Comparison of ENCODE assay signal across 27 cellular contexts in genomic region chrX:5842601-5843000, GRCh38.
"Had no signal": no experiment of that assay in that cellular context is flagged by ENCODE, and none has a peak within 500 bp of the region (broad histone marks: within the 10 kb centered on the region; RNA-seq: fewer than 3 reads in every experiment).

No MANE protein-coding gene starts in this region.

- H3K9me3 Mint-ChIP-seq: activated CD4-positive, alpha-beta T cell treated with anti-CD3 and anti-CD28 coated beads, Interleukin-2, amount 10 ng/mL, durations not matched to agents 7 days and 5 days; activated naive CD4-positive, alpha-beta T cell treated with anti-CD3 and anti-CD28 coated beads, Interleukin-2, amount 50 U/mL, for 72 hours; activated naive CD8-positive, alpha-beta T cell treated with anti-CD3 and anti-CD28 coated beads, Interleukin-2, amount 10 ng/mL, durations not matched to agents 7 days and 5 days had no signal

- H3K9me3 ChIP-seq: ascending aorta, colonic mucosa, gastroesophageal sphincter, heart right ventricle had no signal

- H3K4me1 Mint-ChIP-seq: activated CD4-positive, alpha-beta memory T cell treated with anti-CD3 and anti-CD28 coated beads, Interleukin-2, amount 10 ng/mL, durations not matched to agents 7 days and 5 days; activated CD4-positive, alpha-beta T cell treated with anti-CD3 and anti-CD28 coated beads, Interleukin-2, amount 10 ng/mL, durations not matched to agents 7 days and 5 days; activated naive CD4-positive, alpha-beta T cell treated with anti-CD3 and anti-CD28 coated beads, Interleukin-2, amount 10 ng/mL, durations not matched to agents 7 days and 5 days; activated naive CD8-positive, alpha-beta T cell treated with anti-CD3 and anti-CD28 coated beads, Interleukin-2, amount 10 ng/mL, durations not matched to agents 7 days and 5 days had no signal

- H3K27ac Mint-ChIP-seq: activated CD4-positive, alpha-beta memory T cell treated with anti-CD3 and anti-CD28 coated beads, Interleukin-2, amount 10 ng/mL, durations not matched to agents 7 days and 5 days; activated CD4-positive, alpha-beta T cell treated with anti-CD3 and anti-CD28 coated beads, Interleukin-2, amount 10 ng/mL, durations not matched to agents 7 days and 5 days; activated naive CD4-positive, alpha-beta T cell treated with anti-CD3 and anti-CD28 coated beads, Interleukin-2, amount 10 ng/mL, durations not matched to agents 7 days and 5 days; activated naive CD4-positive, alpha-beta T cell treated with anti-CD3 and anti-CD28 coated beads, Interleukin-2, amount 50 U/mL, for 72 hours; activated naive CD8-positive, alpha-beta T cell treated with anti-CD3 and anti-CD28 coated beads, Interleukin-2, amount 10 ng/mL, durations not matched to agents 7 days and 5 days; activated T-cell treated with anti-CD3 and anti-CD28 coated beads, Interleukin-2, amount 50 U/mL, for 24 hours; activated T-cell treated with anti-CD3 and anti-CD28 coated beads, Interleukin-2, amount 50 U/mL, for 72 hours had no signal

- H3K4me3 ChIP-seq: ascending aorta, cardiac muscle cell, colonic mucosa, gastroesophageal sphincter, heart right ventricle had no signal

- H3K4me1 ChIP-seq: ascending aorta, colonic mucosa, gastroesophageal sphincter, heart right ventricle had no signal

- H3K27ac ChIP-seq: ascending aorta, brain microvascular endothelial cell, cardiac muscle cell, colonic mucosa, gastroesophageal sphincter, heart right ventricle had no signal

- FAIRE-seq: endometrium, endothelial cell of umbilical vein had no signal

- H3K36me3 ChIP-seq: ascending aorta, brain microvascular endothelial cell, cardiac muscle cell, colonic mucosa, gastroesophageal sphincter, heart right ventricle had no signal

- H3K27me3 Mint-ChIP-seq: activated CD4-positive, alpha-beta memory T cell treated with anti-CD3 and anti-CD28 coated beads, Interleukin-2, amount 10 ng/mL, durations not matched to agents 7 days and 5 days; activated CD4-positive, alpha-beta T cell treated with anti-CD3 and anti-CD28 coated beads, Interleukin-2, amount 10 ng/mL, durations not matched to agents 7 days and 5 days; activated naive CD4-positive, alpha-beta T cell treated with anti-CD3 and anti-CD28 coated beads, Interleukin-2, amount 10 ng/mL, durations not matched to agents 7 days and 5 days; activated naive CD8-positive, alpha-beta T cell treated with anti-CD3 and anti-CD28 coated beads, Interleukin-2, amount 10 ng/mL, durations not matched to agents 7 days and 5 days; activated T-cell treated with anti-CD3 and anti-CD28 coated beads, Interleukin-2, amount 50 U/mL, for 24 hours had no signal

- ATAC-seq: activated naive CD4-positive, alpha-beta T cell treated with anti-CD3 and anti-CD28 coated beads, Interleukin-2, amount 50 U/mL, for 72 hours; activated T-cell treated with anti-CD3 and anti-CD28 coated beads, Interleukin-2, amount 50 U/mL, for 72 hours; esophagus mucosa; gastroesophageal sphincter; heart right ventricle had no signal

- H3K27me3 ChIP-seq: ascending aorta, brain microvascular endothelial cell, cardiac muscle cell, colonic mucosa, gastroesophageal sphincter, heart right ventricle had no signal

- H3K36me3 Mint-ChIP-seq: activated naive CD4-positive, alpha-beta T cell treated with anti-CD3 and anti-CD28 coated beads, Interleukin-2, amount 10 ng/mL, durations not matched to agents 7 days and 5 days; activated naive CD4-positive, alpha-beta T cell treated with anti-CD3 and anti-CD28 coated beads, Interleukin-2, amount 50 U/mL, for 72 hours; activated naive CD8-positive, alpha-beta T cell treated with anti-CD3 and anti-CD28 coated beads, Interleukin-2, amount 10 ng/mL, durations not matched to agents 7 days and 5 days had no signal

- H3K4me3 Mint-ChIP-seq: activated CD4-positive, alpha-beta memory T cell treated with anti-CD3 and anti-CD28 coated beads, Interleukin-2, amount 10 ng/mL, durations not matched to agents 7 days and 5 days; activated CD4-positive, alpha-beta T cell treated with anti-CD3 and anti-CD28 coated beads, Interleukin-2, amount 10 ng/mL, durations not matched to agents 7 days and 5 days; activated naive CD4-positive, alpha-beta T cell treated with anti-CD3 and anti-CD28 coated beads, Interleukin-2, amount 10 ng/mL, durations not matched to agents 7 days and 5 days; activated naive CD8-positive, alpha-beta T cell treated with anti-CD3 and anti-CD28 coated beads, Interleukin-2, amount 10 ng/mL, durations not matched to agents 7 days and 5 days; activated T-cell treated with anti-CD3 and anti-CD28 coated beads, Interleukin-2, amount 50 U/mL, for 24 hours; activated T-cell treated with anti-CD3 and anti-CD28 coated beads, Interleukin-2, amount 50 U/mL, for 72 hours had no signal

- DNase-seq: activated CD4-positive, alpha-beta memory T cell treated with anti-CD3 and anti-CD28 coated beads, Interleukin-2, amount 10 ng/mL, durations not matched to agents 7 days and 5 days; activated CD4-positive, alpha-beta T cell treated with anti-CD3 and anti-CD28 coated beads for 1 hour; activated CD4-positive, alpha-beta T cell treated with anti-CD3 and anti-CD28 coated beads for 4 hours; activated CD4-positive, alpha-beta T cell treated with anti-CD3 and anti-CD28 coated beads, Interleukin-2, amount 10 ng/mL, durations not matched to agents 7 days and 5 days; activated CD4-positive, alpha-beta T cell treated with anti-CD3 and anti-CD28 coated beads, Interleukin-2, amount 50 U/mL, for 4 hours; activated CD8-positive, alpha-beta memory T cell treated with anti-CD3 and anti-CD28 coated beads, Interleukin-2, amount 50 U/mL, for 48 hours; activated gamma-delta T cell; activated naive CD4-positive, alpha-beta T cell; activated naive CD4-positive, alpha-beta T cell treated with anti-CD3 and anti-CD28 coated beads, Interleukin-2, amount 10 ng/mL, durations not matched to agents 7 days and 5 days; activated naive CD8-positive, alpha-beta T cell treated with anti-CD3 and anti-CD28 coated beads, Interleukin-2, amount 10 ng/mL, durations not matched to agents 7 days and 5 days; activated T-cell treated with anti-CD3 and anti-CD28 coated beads for 4 hours; activated T-cell treated with anti-CD3 and anti-CD28 coated beads, Interleukin-2, amount 50 U/mL, for 24 hours; activated T-cell treated with anti-CD3 and anti-CD28 coated beads, Interleukin-2, amount 50 U/mL, for 72 hours; brain microvascular endothelial cell; central memory CD4-positive, alpha-beta T cell; cerebellar nuclear complex; colonic mucosa; effector CD8-positive, alpha-beta T cell; heart right ventricle; T-helper 2 cell had no signal
